ENCODE assay signal across 17 cellular contexts in genomic region chr7:109901916-109902315, GRCh38.
DNase-seq lines count a peak whose midpoint lies in the region; ATAC-seq, FAIRE-seq and TF ChIP-seq lines count a peak whose summit lies in the region.
"Had no signal": no experiment of that assay in that cellular context is flagged by ENCODE, and none has a peak within 500 bp of the region (broad histone marks: within the 10 kb centered on the region; RNA-seq: fewer than 3 reads in every experiment).

No MANE protein-coding gene starts in this region.

- H3K4me2 ChIP-seq in PC-3 (ENCODE audit: low read length): no peak overlapping the region

- BruUV-seq in PC-3 (replicated peaks; lab: Mats Ljungman, UMichigan): no TSS peak

- no peak overlapping the region for H2AFZ ChIP-seq in PC-3 (ENCODE audit: low read length)

- no peak for FAIRE-seq in frontal cortex (lab: Jason Lieb, UNC)
- FAIRE-seq: GM12891, HTR-8/SVneo had no signal

- no peak overlapping the region for H3K27ac ChIP-seq in PC-3 (ENCODE audit: low read length)
- H3K27ac ChIP-seq in foreskin keratinocyte: no peak overlapping the region
- no peak overlapping the region for H3K27ac ChIP-seq in heart right ventricle

- DNase-seq in EH (ENCODE audit: low read depth): peak; percentile 0
- peak; percentile 4 for DNase-seq in PC-3
- DNase-seq in epithelial cell of esophagus (ENCODE audit: low read depth): peak; percentile 3
- DNase-seq in foreskin keratinocyte: peak; percentile 0 to 47
- DNase-seq in heart right ventricle: no peak
- no peak for DNase-seq in frontal cortex (ENCODE audit: low spot score in 2 of 2)
- no peak for DNase-seq in nucleus accumbens (lab: John Stamatoyannopoulos, UW)
- DNase-seq: CD4-positive, alpha-beta T cell; DMS153; Karpas-422; MM.1S; NCI-H1092; NCI-H1436 treated with DMSO at 0.1 percent for 48 hours; NCI-H2029; NCI-H526 had no signal

- no peaks in the 10 kb centered on the region for H4K20me1 ChIP-seq in PC-3 (ENCODE audit: low read length)

- POLR2A ChIA-PET in PC-3 (lab: Charles Lee; ENCODE audit: unreplicated experiment): no interaction called here

- H3K4me3 ChIP-seq in PC-3 (ENCODE audit: low read length): no peak overlapping the region
- no peak overlapping the region for H3K4me3 ChIP-seq in epithelial cell of esophagus (ENCODE audit: low read length)
- H3K4me3 ChIP-seq in heart right ventricle: no peak overlapping the region

- H3K9me2 ChIP-seq in PC-3 (replicated peaks; ENCODE audit: low read length): no peaks in the 10 kb centered on the region

- CTCF ChIA-PET in PC-3 (lab: Charles Lee): no interaction called here

- H3K36me3 ChIP-seq in PC-3 (ENCODE audit: low read depth, low read length): no peaks in the 10 kb centered on the region
- no peaks in the 10 kb centered on the region for H3K36me3 ChIP-seq in heart right ventricle

- H3K9ac ChIP-seq in PC-3 (ENCODE audit: low read length): no peak overlapping the region

- H3K27me3 ChIP-seq in PC-3 (ENCODE audit: low read length) (no peaks in the 10 kb centered on the region), foreskin keratinocyte (no peaks in the 10 kb centered on the region), heart right ventricle (no peaks in the 10 kb centered on the region)

- H3K9me3 ChIP-seq in PC-3 (ENCODE audit: low read length): no peaks in the 10 kb centered on the region
- no peaks in the 10 kb centered on the region for H3K9me3 ChIP-seq in heart right ventricle

- no peaks in the 10 kb centered on the region for H3F3A ChIP-seq in PC-3 (ENCODE audit: low read length, unreplicated experiment)

- no peak for TF ChIP-seq CTCF in PC-3 (conservative IDR thresholded peaks at IDR 0.05; ENCODE audit: low read depth, low read length)
- TF ChIP-seq CTCF in epithelial cell of esophagus (IDR thresholded peaks at IDR 0.05; ENCODE audit: insufficient read depth, low read depth, low read length, missing control alignments): no peak
- TF ChIP-seq CTCF in foreskin keratinocyte (conservative IDR thresholded peaks at IDR 0.05): no peak
- no peak for TF ChIP-seq CTCF in heart right ventricle (IDR thresholded peaks at IDR 0.05)

- H3K4me1 ChIP-seq in PC-3 (ENCODE audit: insufficient read depth, low read length) (no peaks in the 10 kb centered on the region), foreskin keratinocyte (no peaks in the 10 kb centered on the region), heart right ventricle (no peaks in the 10 kb centered on the region)

- intact Hi-C loops in PC-3 (cut with micrococcal nuclease) (no loop called here), heart right ventricle (cut with DNase I) (no loop called here)

- ATAC-seq in PC-3 (no peak), foreskin keratinocyte (no peak), heart right ventricle (no peak)

- WGBS in heart right ventricle, 2 donors: 64 to 73% methylated on average over 1 of the region's 1 CpG

- H3K79me2 ChIP-seq in PC-3 (ENCODE audit: low read length): no peaks in the 10 kb centered on the region

Comparison
In these comparisons a context has a peak if more than half of its experiments do, and no peak if none do; other contexts are left out.
1. DNase-seq: peak in EH (single experiment), PC-3 (single experiment), epithelial cell of esophagus (single experiment) and foreskin keratinocyte (2 of 2); none in heart right ventricle (0 of 2), frontal cortex (0 of 2) and nucleus accumbens (0 of 56).